Comparison of ENCODE assay signal across 13 cellular contexts in the genomic region with DNA sequence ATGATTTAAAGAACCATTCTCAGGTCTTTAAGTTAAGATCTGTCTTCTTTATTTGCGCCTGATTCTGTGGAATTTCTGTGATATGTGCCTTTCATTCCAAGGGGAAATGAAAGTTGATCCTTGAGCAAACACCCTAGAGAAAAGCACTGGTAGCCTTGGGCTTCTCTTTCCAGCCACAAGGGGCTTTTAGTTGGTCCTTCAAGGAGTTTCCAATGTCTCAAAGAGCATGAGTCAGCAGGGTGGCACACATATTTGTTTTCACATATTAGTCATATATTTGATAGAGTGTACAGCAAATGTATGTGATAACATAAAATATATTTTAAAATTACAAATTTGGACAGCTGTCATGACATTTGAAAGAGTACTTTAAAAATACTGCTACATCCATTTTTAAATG.
A peak's percentile ranks its signal among the peaks of the same experiment; 100 is the strongest.
DNase-seq lines count a peak whose midpoint lies in the region; ATAC-seq and TF ChIP-seq lines count a peak whose summit lies in the region.
"Had no signal": no experiment of that assay in that cellular context is flagged by ENCODE, and none has a peak within 500 bp of the region (broad histone marks: within the 10 kb centered on the region; RNA-seq: fewer than 3 reads in every experiment).

No MANE protein-coding gene starts in this region.

- no peak overlapping the region for H3K4me3 Mint-ChIP-seq in activated CD8-positive, alpha-beta T cell treated with anti-CD3 and anti-CD28 coated beads for 36 hours
- H3K4me3 Mint-ChIP-seq: activated T-helper 1 cell treated with anti-CD3 and anti-CD28 coated beads, Interleukin-12 subunit alpha, Interleukin-12 subunit beta, Interleukin-2, Interleukin-4 antibody, amounts not matched to agents 30 ng/mL and 10 ng/mL and 1 ng/mL, durations not matched to agents 14 hours and 24 hours and 36 hours; CD14-positive monocyte; immature natural killer cell had no signal

- no peak overlapping the region for H3K27ac Mint-ChIP-seq in activated CD8-positive, alpha-beta T cell treated with anti-CD3 and anti-CD28 coated beads for 36 hours
- H3K27ac Mint-ChIP-seq: activated T-helper 1 cell treated with anti-CD3 and anti-CD28 coated beads, Interleukin-12 subunit alpha, Interleukin-12 subunit beta, Interleukin-2, Interleukin-4 antibody, amounts not matched to agents 30 ng/mL and 10 ng/mL and 1 ng/mL, durations not matched to agents 14 hours and 24 hours and 36 hours; CD14-positive monocyte; immature natural killer cell had no signal

- POLR2A ChIA-PET in activated CD8-positive, alpha-beta T cell treated with anti-CD3 and anti-CD28 coated beads for 36 hours (lab: Charles Lee), result no interaction called here

- peak; percentile 50 for TF ChIP-seq CTCF in fibroblast of the aortic adventitia (IDR thresholded peaks at IDR 0.05; ENCODE audit: insufficient read depth, low read length)
- TF ChIP-seq CTCF in activated CD8-positive, alpha-beta T cell treated with anti-CD3 and anti-CD28 coated beads for 36 hours (IDR thresholded peaks at IDR 0.05), result no peak

- no peaks in the 10 kb centered on the region for H3K36me3 Mint-ChIP-seq in activated CD8-positive, alpha-beta T cell treated with anti-CD3 and anti-CD28 coated beads for 36 hours (ENCODE audit: low read depth)
- H3K36me3 Mint-ChIP-seq: CD14-positive monocyte, immature natural killer cell had no signal

- H3K36me3 ChIP-seq in H7 (replicated peaks; ENCODE audit: control insufficient read depth, insufficient read depth, low read length), result no peaks in the 10 kb centered on the region
- H3K36me3 ChIP-seq: neutrophil had no signal

- peaks cover 3% of the 10 kb centered on the region for H3K4me1 Mint-ChIP-seq in activated CD8-positive, alpha-beta T cell treated with anti-CD3 and anti-CD28 coated beads for 36 hours (ENCODE audit: low read depth)

- no peak overlapping the region for H3K4me3 ChIP-seq in fibroblast of the aortic adventitia (ENCODE audit: low read depth, low read length)
- H3K4me3 ChIP-seq in H7 (ENCODE audit: insufficient read depth, low read depth, low read length), result no peak overlapping the region

- no peaks in the 10 kb centered on the region for H3K9me3 Mint-ChIP-seq in activated CD8-positive, alpha-beta T cell treated with anti-CD3 and anti-CD28 coated beads for 36 hours

- CTCF ChIA-PET in activated CD8-positive, alpha-beta T cell treated with anti-CD3 and anti-CD28 coated beads for 36 hours (lab: Charles Lee), result no interaction called here

- DNase-seq in A172 (ENCODE audit: low spot score), result peak; percentile 54
- peak; percentile 30 for DNase-seq in HCEC 1CT
- peak; percentile 4 for DNase-seq in SK-MEL-5 (ENCODE audit: low read depth, low spot score)
- DNase-seq in fibroblast of the aortic adventitia (ENCODE audit: low read depth), result peak; percentile 56
- no peak for DNase-seq in activated CD8-positive, alpha-beta T cell treated with anti-CD3 and anti-CD28 coated beads for 36 hours
- DNase-seq in UCSD-AML1 (lab: John Stamatoyannopoulos, UW; ENCODE audit: unreplicated experiment), result no peak
- no peak for DNase-seq in H7
- DNase-seq: immature natural killer cell, NCI-H748 treated with DMSO at 0.1 percent for 48 hours had no signal

- in situ Hi-C loops in SK-MEL-5 (cut with HindIII; ENCODE audit: low pct_unique_long_range_greater_than_20kb, low sequenced_read_pairs), result no loop called here

- intact Hi-C loops in activated CD8-positive, alpha-beta T cell treated with anti-CD3 and anti-CD28 coated beads for 36 hours (cut with micrococcal nuclease), result no loop called here

- no peaks in the 10 kb centered on the region for H3K27me3 ChIP-seq in H7 (ENCODE audit: control insufficient read depth, insufficient read depth, low read length)
- H3K27me3 ChIP-seq: neutrophil had no signal

- no peaks in the 10 kb centered on the region for H3K27me3 Mint-ChIP-seq in activated CD8-positive, alpha-beta T cell treated with anti-CD3 and anti-CD28 coated beads for 36 hours

- no peak for ATAC-seq in activated CD8-positive, alpha-beta T cell treated with anti-CD3 and anti-CD28 coated beads for 36 hours
- ATAC-seq in GM19324 (IDR thresholded peaks at IDR 0.05; ENCODE audit: low FRiP score, unreplicated experiment), result no peak

Comparison
In these comparisons a context has a peak if more than half of its experiments do, and no peak if none do; other contexts are left out.
1. DNase-seq: peak in A172 (single experiment), HCEC 1CT (single experiment), SK-MEL-5 (single experiment) and fibroblast of the aortic adventitia (single experiment); none in activated CD8-positive, alpha-beta T cell treated with anti-CD3 and anti-CD28 coated beads for 36 hours (single experiment), UCSD-AML1 (single experiment) and H7 (single experiment).